12 cellular contexts compared by ENCODE assay signal in genomic region chr12:111581434-111582132, GRCh38.
"Had no signal": no experiment of that assay in that cellular context is flagged by ENCODE, and none has a peak within 500 bp of the region (broad histone marks: within the 10 kb centered on the region; RNA-seq: fewer than 3 reads in every experiment).

No MANE protein-coding gene starts in this region.

- H3K9me3 ChIP-seq: esophagus muscularis mucosa, ovary, suprapubic skin, upper lobe of left lung had no signal

- H3K27me3 ChIP-seq: dorsolateral prefrontal cortex, esophagus muscularis mucosa, foreskin keratinocyte, ovary, suprapubic skin, upper lobe of left lung had no signal

- H3K36me3 ChIP-seq: ovary, suprapubic skin, upper lobe of left lung had no signal

- H3K27me3 Mint-ChIP-seq: activated naive CD8-positive, alpha-beta T cell treated with anti-CD3 and anti-CD28 coated beads for 36 hours; stimulated activated memory B cell treated with anti-CD40 and anti-IgM and Interleukin-4, amounts not matched to agents 10 μg/mL and 1 μg/mL and 100 μg/mL, for 72 hours; T-helper 17 cell had no signal

- ATAC-seq: activated T-cell treated with anti-CD3 and anti-CD28 coated beads, Interleukin-2, amount 50 U/mL, for 4 hours; foreskin keratinocyte; stimulated activated memory B cell treated with anti-CD40 and anti-IgM and Interleukin-4, amounts not matched to agents 10 μg/mL and 1 μg/mL and 100 μg/mL, for 72 hours; T-helper 17 cell had no signal

- H3K4me3 ChIP-seq: dorsolateral prefrontal cortex, esophagus muscularis mucosa, ovary, suprapubic skin, upper lobe of left lung had no signal

- H3K27ac ChIP-seq: dorsolateral prefrontal cortex, esophagus muscularis mucosa, foreskin keratinocyte, ovary, suprapubic skin, upper lobe of left lung had no signal

- H3K27ac Mint-ChIP-seq: activated naive CD8-positive, alpha-beta T cell treated with anti-CD3 and anti-CD28 coated beads for 36 hours; stimulated activated memory B cell treated with anti-CD40 and anti-IgM and Interleukin-4, amounts not matched to agents 10 μg/mL and 1 μg/mL and 100 μg/mL, for 72 hours; T-helper 17 cell had no signal

- H3K9me3 Mint-ChIP-seq: activated naive CD8-positive, alpha-beta T cell treated with anti-CD3 and anti-CD28 coated beads for 36 hours; activated T-cell treated with anti-CD3 and anti-CD28 coated beads, Interleukin-2, amount 50 U/mL, for 4 hours; stimulated activated memory B cell treated with anti-CD40 and anti-IgM and Interleukin-4, amounts not matched to agents 10 μg/mL and 1 μg/mL and 100 μg/mL, for 72 hours had no signal

- DNase-seq: activated CD4-positive, alpha-beta T cell treated with anti-CD3 and anti-CD28 coated beads, Interleukin-2, amount 50 U/mL, for 48 hours; activated gamma-delta T cell treated with Interleukin-2 at 50 U/mL for 16 hours; activated naive CD8-positive, alpha-beta T cell treated with anti-CD3 and anti-CD28 coated beads for 36 hours; activated T-cell treated with anti-CD3 and anti-CD28 coated beads, Interleukin-2, amount 50 U/mL, for 4 hours; dorsolateral prefrontal cortex; foreskin keratinocyte; ovary; T-helper 17 cell; upper lobe of left lung had no signal

- H3K4me3 Mint-ChIP-seq: activated naive CD8-positive, alpha-beta T cell treated with anti-CD3 and anti-CD28 coated beads for 36 hours; activated T-cell treated with anti-CD3 and anti-CD28 coated beads, Interleukin-2, amount 50 U/mL, for 4 hours; stimulated activated memory B cell treated with anti-CD40 and anti-IgM and Interleukin-4, amounts not matched to agents 10 μg/mL and 1 μg/mL and 100 μg/mL, for 72 hours; T-helper 17 cell had no signal
